14 cellular contexts compared by ENCODE assay signal in the genomic region with DNA sequence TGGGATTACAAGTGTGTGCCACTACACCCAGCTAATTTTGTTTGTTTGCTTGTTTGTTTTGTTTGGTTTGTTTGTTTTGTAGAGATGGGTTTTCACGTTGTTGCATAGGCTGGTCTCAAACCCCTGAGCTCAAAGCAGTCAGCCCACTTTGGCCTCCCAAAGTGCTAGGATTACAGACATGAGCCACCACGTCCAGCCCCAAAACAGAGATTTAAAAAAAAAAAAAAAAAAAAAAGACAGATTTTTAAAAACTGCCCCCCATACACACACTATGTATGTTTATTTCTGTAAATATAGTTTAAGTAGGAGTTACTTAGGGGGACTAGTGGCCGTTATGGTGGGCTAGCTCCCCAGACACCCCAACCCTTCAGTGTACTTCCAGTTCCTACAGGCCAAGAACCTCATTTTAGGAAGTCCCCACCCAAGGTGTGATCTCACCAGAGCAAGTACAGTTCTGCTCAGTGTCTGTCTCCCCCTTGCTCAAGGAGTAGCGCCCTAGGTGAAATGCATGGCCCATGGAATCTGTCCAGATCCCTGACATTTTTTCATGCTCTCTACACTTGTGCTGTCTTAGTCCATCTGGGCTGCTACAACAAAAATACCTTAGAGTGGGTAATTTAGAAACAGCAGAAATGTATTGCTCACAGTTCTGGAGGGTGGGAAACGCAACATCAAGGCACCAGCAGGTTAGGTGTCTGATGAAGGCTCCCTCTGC. TPM values are rescaled to one million over a fixed set of nuclear protein-coding genes. Genes with fewer than 3 reads are reported as not detected.
A peak's percentile ranks its signal among the peaks of the same experiment; 100 is the strongest.
DNase-seq lines count a peak whose midpoint lies in the region; ATAC-seq and TF ChIP-seq lines count a peak whose summit lies in the region.
"Had no signal": no experiment of that assay in that cellular context is flagged by ENCODE, and none has a peak within 500 bp of the region (broad histone marks: within the 10 kb centered on the region; RNA-seq: fewer than 3 reads in every experiment).

No MANE protein-coding gene starts in this region.

- POLR2A ChIA-PET in MCF 10A (lab: Yijun Ruan, JAX): interaction anchor here (0.7 to 6.5 kb wide), 5 partner anchors 8 to 112 kb away, joined by 3 to 71 read pairs (median 17); partner anchors contain the start of genes AAMP and PNKD

- no peaks in the 10 kb centered on the region for H3K9me3 Mint-ChIP-seq in MCF 10A (ENCODE audit: unreplicated experiment)
- no peaks in the 10 kb centered on the region for H3K9me3 Mint-ChIP-seq in endodermal cell
- H3K9me3 Mint-ChIP-seq: brain had no signal

- BruUV-seq in MCF 10A (replicated peaks; lab: Mats Ljungman, UMichigan): no TSS peak

- DNase-seq in MCF 10A (ENCODE audit: unreplicated experiment) (no peak), breast epithelium (ENCODE audit: low spot score in 2 of 2) (no peak), endodermal cell (no peak), A172 (ENCODE audit: low spot score) (no peak), iPS-NIHi7 (ENCODE audit: extremely low spot score) (no peak)
- DNase-seq: NCI-H146, sigmoid colon had no signal

- peak overlapping the region; percentile 86 for H3K27ac Mint-ChIP-seq in MCF 10A (ENCODE audit: low read depth, unreplicated experiment)
- no peak overlapping the region for H3K27ac Mint-ChIP-seq in endodermal cell

- no peak overlapping the region for H3K4me3 ChIP-seq in breast epithelium
- no peak overlapping the region for H3K4me3 ChIP-seq in endodermal cell (ENCODE audit: low read length)
- peak overlapping the region; percentile 29 to 95 for H3K4me3 ChIP-seq in neutrophil (ENCODE audit: low read depth in 1 of 2, low read length in 1 of 2)
- H3K4me3 ChIP-seq: sigmoid colon had no signal

- H3K4me1 Mint-ChIP-seq in MCF 10A (ENCODE audit: insufficient read depth, unreplicated experiment): peaks cover 38% of the 10 kb centered on the region
- peaks cover 66% of the 10 kb centered on the region for H3K4me1 Mint-ChIP-seq in endodermal cell

- H3K27me3 Mint-ChIP-seq in MCF 10A (ENCODE audit: insufficient read depth, unreplicated experiment): no peaks in the 10 kb centered on the region
- no peaks in the 10 kb centered on the region for H3K27me3 Mint-ChIP-seq in endodermal cell (ENCODE audit: insufficient read depth)

- TF ChIP-seq POLR2A in breast epithelium (IDR thresholded peaks at IDR 0.05): no peak

- peaks cover 0 to 28% of the 10 kb centered on the region in 2 donors for H3K4me1 ChIP-seq in breast epithelium
- peaks cover 23% of the 10 kb centered on the region for H3K4me1 ChIP-seq in endodermal cell (ENCODE audit: control insufficient read depth, insufficient read depth, low read length)
- H3K4me1 ChIP-seq in neutrophil (ENCODE audit: control insufficient read depth in 1 of 2, insufficient read depth in 1 of 2, low read depth in 1 of 2, low read length in 1 of 2): peaks cover 57 to 58% of the 10 kb centered on the region in 2 experiments

- H3K36me3 Mint-ChIP-seq in MCF 10A (ENCODE audit: insufficient read depth, unreplicated experiment) (peaks cover 5% of the 10 kb centered on the region), endodermal cell (ENCODE audit: low read depth) (no peaks in the 10 kb centered on the region)
- H3K36me3 Mint-ChIP-seq: brain had no signal

- intact Hi-C loops in MCF 10A (cut with micrococcal nuclease): loop anchor here (2.0 kb wide), 1 partner anchor 103 kb away; no protein-coding TSS in a partner anchor
- intact Hi-C loops in breast epithelium (cut with DNase I; ENCODE audit: low total_unique reads): loop anchor here (2.0 kb wide), 1 partner anchor 103 kb away; no protein-coding TSS in a partner anchor

- CTCF ChIA-PET in MCF 10A (lab: Yijun Ruan, JAX): interaction anchor here (0.6 to 12.3 kb wide), 14 partner anchors 9 to 1879 kb away, joined by 3 to 215 read pairs (median 4); partner anchors contain the start of genes AAMP and PNKD

- 44 to 66% methylated on average over 2 to 3 of the region's 5 CpGs for WGBS in endodermal cell (ENCODE audit: insufficient coverage in 1 of 2, insufficient read length in 1 of 2), 2 experiments

- H3K9me3 ChIP-seq in breast epithelium (no peaks in the 10 kb centered on the region), endodermal cell (ENCODE audit: control insufficient read depth, low read length) (no peaks in the 10 kb centered on the region), neutrophil (no peaks in the 10 kb centered on the region)
- H3K9me3 ChIP-seq: sigmoid colon had no signal

- TF ChIP-seq CTCF in MCF 10A (IDR thresholded peaks at IDR 0.05; ENCODE audit: unreplicated experiment): no peak
- no peak for TF ChIP-seq CTCF in breast epithelium (IDR thresholded peaks at IDR 0.05)
- no peak for TF ChIP-seq CTCF in endodermal cell (conservative IDR thresholded peaks at IDR 0.05)
- no peak for TF ChIP-seq CTCF in neutrophil (IDR thresholded peaks at IDR 0.05)

- no peaks in the 10 kb centered on the region for H3K36me3 ChIP-seq in breast epithelium
- H3K36me3 ChIP-seq in endodermal cell (ENCODE audit: control insufficient read depth, insufficient read depth, low read length): no peaks in the 10 kb centered on the region
- H3K36me3 ChIP-seq in neutrophil: no peaks in the 10 kb centered on the region
- H3K36me3 ChIP-seq: sigmoid colon had no signal

- ATAC-seq in HG02885 (IDR thresholded peaks at IDR 0.05; ENCODE audit: poor library complexity, unreplicated experiment) (no peak), HG03280 (IDR thresholded peaks at IDR 0.05; ENCODE audit: unreplicated experiment) (no peak)
- ATAC-seq: activated CD4-positive, CD25-positive, alpha-beta regulatory T cell treated with anti-CD3 and anti-CD28 coated beads, Interleukin-2, amount 50 U/mL, for 24 hours had no signal

- H3K9ac ChIP-seq in endodermal cell (ENCODE audit: extremely low read depth, low read length, poor library complexity, severe bottlenecking): no peak overlapping the region

- H3K27ac ChIP-seq in breast epithelium (peak overlapping the region in 1 of 2 donors; percentile 70), endodermal cell (ENCODE audit: low read depth, low read length) (no peak overlapping the region), neutrophil (peak overlapping the region; percentile 96)

- H3K4me3 Mint-ChIP-seq in MCF 10A (ENCODE audit: unreplicated experiment) (no peak overlapping the region), endodermal cell (peak overlapping the region; percentile 67)

- no peaks in the 10 kb centered on the region for H3K27me3 ChIP-seq in breast epithelium
- H3K27me3 ChIP-seq in endodermal cell (ENCODE audit: control insufficient read depth, insufficient read depth, low read length, poor library complexity, severe bottlenecking): no peaks in the 10 kb centered on the region
- H3K27me3 ChIP-seq in neutrophil: no peaks in the 10 kb centered on the region
- H3K27me3 ChIP-seq: sigmoid colon had no signal

RNA-seq across cellular contexts. Expression of gene TMBIM1, which starts 1.6 kb away (rescaled TPM):
- total RNA-seq in MCF 10A (2022): 96.8 and 107 TPM in 2 replicates
- 100 to 1,000 TPM; 168 to 330 (median 170) TPM for total RNA-seq in breast epithelium
- 10 to 100 TPM; 50.7 to 53.8 TPM for total RNA-seq in endodermal cell
- polyA plus RNA-seq in endodermal cell (2013, experiment 1 of 2): 22.4 TPM
- polyA plus RNA-seq in endodermal cell (2013, experiment 2 of 2): 17.2 TPM
- total RNA-seq in A172 (2014; rRNA removed; shearing (Covaris generic)): 154 and 170 TPM in 2 replicates

RNA-seq across cellular contexts. Expression of gene PNKD, which starts 23.6 kb away (rescaled TPM):
- total RNA-seq in MCF 10A (2022): 13.0 and 23.1 TPM in 2 replicates
- total RNA-seq in breast epithelium: 10 to 100 TPM; 30.2 to 48.3 (median 35.6) TPM
- total RNA-seq in endodermal cell: 10 to 100 TPM; 33.9 to 39.6 TPM
- 46.6 TPM for polyA plus RNA-seq in endodermal cell (2013, experiment 1 of 2)
- polyA plus RNA-seq in endodermal cell (2013, experiment 2 of 2): 42.6 TPM
- total RNA-seq in A172 (2014; rRNA removed; shearing (Covaris generic)): 68.9 and 78.6 TPM in 2 replicates

RNA-seq across cellular contexts. Expression of gene AAMP, which starts 23.9 kb away (rescaled TPM):
- total RNA-seq in MCF 10A (2022) (95.7 and 98.7 TPM in 2 replicates), breast epithelium (100 to 1,000 TPM; 150 to 164 (median 151) TPM), endodermal cell (10 to 100 TPM; 89.2 to 97.2 TPM)
- polyA plus RNA-seq in endodermal cell (2013, experiment 1 of 2): 59.9 TPM
- polyA plus RNA-seq in endodermal cell (2013, experiment 2 of 2): 54.7 TPM
- total RNA-seq in A172 (2014; rRNA removed; shearing (Covaris generic)): 217 and 254 TPM in 2 replicates

RNA-seq across cellular contexts. Expression of gene GPBAR1, which starts 33.1 kb away (rescaled TPM):
- 0.16 TPM in 1 of 2 replicates, not detected in the other for total RNA-seq in MCF 10A (2022)
- total RNA-seq in breast epithelium: 10 to 100 TPM in 1 of 3 donors, 1 to 10 TPM in 2; 5.2 to 22.2 (median 8.5) TPM
- under 1 TPM; 0.18 TPM for total RNA-seq in endodermal cell
- 1.9 TPM for polyA plus RNA-seq in endodermal cell (2013, experiment 1 of 2)
- 1.2 TPM for polyA plus RNA-seq in endodermal cell (2013, experiment 2 of 2)
- total RNA-seq in A172 (2014; rRNA removed; shearing (Covaris generic)): not detected in 2 replicates
- total RNA-seq: G401, SK-MEL-5 had no signal

Comparison
In these comparisons a context has a peak if more than half of its experiments do, and no peak if none do; other contexts are left out.
1. H3K4me3 ChIP-seq: peak in neutrophil (2 of 2); none in breast epithelium (0 of 3) and endodermal cell (single experiment).